ENCODE assay signal across 15 cellular contexts in the genomic region with DNA sequence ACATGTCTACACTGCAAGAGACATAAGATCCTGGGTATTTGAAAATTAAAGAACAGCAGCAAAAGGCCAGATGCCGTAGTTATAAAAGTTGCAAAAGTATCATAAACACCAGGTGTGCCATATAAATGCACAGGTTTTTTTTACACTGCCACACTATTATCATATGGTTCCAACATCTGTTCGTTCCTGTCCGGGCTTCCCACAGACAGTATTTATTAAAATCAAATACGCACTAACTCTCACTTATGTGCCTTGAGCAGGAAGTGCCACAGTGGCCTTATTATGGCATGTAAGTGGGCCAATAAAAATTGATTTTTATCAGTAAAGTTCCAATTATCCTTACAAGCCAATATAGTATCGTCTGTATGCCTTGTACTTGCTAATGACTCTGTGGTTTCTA.
A peak's percentile ranks its signal among the peaks of the same experiment; 100 is the strongest.
DNase-seq lines count a peak whose midpoint lies in the region; ATAC-seq lines count a peak whose summit lies in the region.
"Had no signal": no experiment of that assay in that cellular context is flagged by ENCODE, and none has a peak within 500 bp of the region (broad histone marks: within the 10 kb centered on the region; RNA-seq: fewer than 3 reads in every experiment).

No MANE protein-coding gene starts in this region.

- H3K27me3 Mint-ChIP-seq in T-helper 17 cell, result no peaks in the 10 kb centered on the region
- H3K27me3 Mint-ChIP-seq: CD4-positive, alpha-beta T cell had no signal

- ATAC-seq in GM18498 (IDR thresholded peaks at IDR 0.05; ENCODE audit: unreplicated experiment) (no peak), T-helper 17 cell (no peak), GM19463 (IDR thresholded peaks at IDR 0.05; ENCODE audit: unreplicated experiment) (no peak)
- ATAC-seq: A549 had no signal

- no peak overlapping the region for H3K4me3 Mint-ChIP-seq in T-helper 17 cell
- H3K4me3 Mint-ChIP-seq: CD4-positive, alpha-beta T cell; H9 had no signal

- H3K27ac Mint-ChIP-seq in T-helper 17 cell, result no peak overlapping the region
- H3K27ac Mint-ChIP-seq: CD4-positive, alpha-beta T cell; H9 had no signal

- H3K9me3 ChIP-seq in T-helper 17 cell (ENCODE audit: control insufficient read depth, low read length, poor library complexity, severe bottlenecking), result no peaks in the 10 kb centered on the region
- H3K9me3 ChIP-seq: A549, Caco-2 had no signal

- no peaks in the 10 kb centered on the region for H3K4me1 Mint-ChIP-seq in T-helper 17 cell

- peak; percentile 30 for DNase-seq in NCI-H1105 treated with DMSO at 0.1 percent for 48 hours (lab: John Stamatoyannopoulos, UW)
- no peak for DNase-seq in NCI-H1105 (lab: John Stamatoyannopoulos, UW)
- peak; percentile 86 for DNase-seq in DMS 273 (lab: John Stamatoyannopoulos, UW; ENCODE audit: unreplicated experiment)
- peak; percentile 79 for DNase-seq in NCI-H2171 (lab: John Stamatoyannopoulos, UW)
- DNase-seq in NCI-H69 (lab: John Stamatoyannopoulos, UW), result peak; percentile 34
- DNase-seq in T-helper 17 cell, result no peak
- DNase-seq: AML-193; Caco-2; CD4-positive, alpha-beta T cell; DND-41; H9; IMR-90 had no signal

- H3K36me3 Mint-ChIP-seq in T-helper 17 cell (ENCODE audit: low read depth), result no peaks in the 10 kb centered on the region

Comparison
In these comparisons a context has a peak if more than half of its experiments do, and no peak if none do; other contexts are left out.
1. DNase-seq: peak in NCI-H1105 treated with DMSO at 0.1 percent for 48 hours (single experiment), DMS 273 (single experiment), NCI-H2171 (single experiment) and NCI-H69 (single experiment); none in NCI-H1105 (single experiment) and T-helper 17 cell (0 of 3).